Comparison of ENCODE assay signal across 9 cellular contexts in genomic region chr20:20568604-20569205, GRCh38.
DNase-seq lines count a peak whose midpoint lies in the region; ATAC-seq and TF ChIP-seq lines count a peak whose summit lies in the region.
"Had no signal": no experiment of that assay in that cellular context is flagged by ENCODE, and none has a peak within 500 bp of the region (broad histone marks: within the 10 kb centered on the region; RNA-seq: fewer than 3 reads in every experiment).

No MANE protein-coding gene starts in this region.

- CTCF ChIA-PET in activated naive CD4-positive, alpha-beta T cell treated with anti-CD3 and anti-CD28 coated beads, Interleukin-2, amount 10 ng/mL, durations not matched to agents 7 days and 5 days (lab: Charles Lee) = no interaction called here

- no peaks in the 10 kb centered on the region; the same call in 1 of the 3 replicates for H3K36me3 Mint-ChIP-seq in GM23338 (ENCODE audit: low read depth)
- H3K36me3 Mint-ChIP-seq in activated naive CD4-positive, alpha-beta T cell treated with anti-CD3 and anti-CD28 coated beads, Interleukin-2, amount 10 ng/mL, durations not matched to agents 7 days and 5 days = peaks cover 18% of the 10 kb centered on the region

- H3K4me3 ChIP-seq in GM23338 = no peak overlapping the region

- H3K27me3 ChIP-seq in GM23338 (ENCODE audit: insufficient read depth) = no peaks in the 10 kb centered on the region
- H3K27me3 ChIP-seq: neutrophil had no signal

- H2AFZ ChIP-seq in GM23338 = no peak overlapping the region

- no peaks in the 10 kb centered on the region for H3F3A ChIP-seq in GM23338 (replicated peaks; ENCODE audit: low read depth)

- peaks cover 9% of the 10 kb centered on the region for H3K4me1 Mint-ChIP-seq in GM23338
- peaks cover 2% of the 10 kb centered on the region for H3K4me1 Mint-ChIP-seq in activated naive CD4-positive, alpha-beta T cell treated with anti-CD3 and anti-CD28 coated beads, Interleukin-2, amount 10 ng/mL, durations not matched to agents 7 days and 5 days

- peak; percentile 81 to 84 for TF ChIP-seq CTCF in GM23338 (conservative IDR thresholded peaks at IDR 0.05; ENCODE audit: low read depth in 2 of 2)

- H3K27ac Mint-ChIP-seq in GM23338 = no peak overlapping the region
- H3K27ac Mint-ChIP-seq in activated naive CD4-positive, alpha-beta T cell treated with anti-CD3 and anti-CD28 coated beads, Interleukin-2, amount 10 ng/mL, durations not matched to agents 7 days and 5 days = no peak overlapping the region

- peaks cover 2% of the 10 kb centered on the region for H3K27me3 Mint-ChIP-seq in GM23338 (ENCODE audit: insufficient read depth, low read depth, poor library complexity)
- H3K27me3 Mint-ChIP-seq in activated naive CD4-positive, alpha-beta T cell treated with anti-CD3 and anti-CD28 coated beads, Interleukin-2, amount 10 ng/mL, durations not matched to agents 7 days and 5 days = no peaks in the 10 kb centered on the region

- peaks cover 4% of the 10 kb centered on the region; the same call in 1 of the 2 replicates for H3K4me1 ChIP-seq in GM23338 (ENCODE audit: insufficient read depth)

- no peaks in the 10 kb centered on the region for H3K9me2 ChIP-seq in GM23338 (ENCODE audit: insufficient read depth)

- no peak overlapping the region for H3K27ac ChIP-seq in GM23338 (ENCODE audit: low read depth)
- H3K27ac ChIP-seq: neutrophil had no signal

- no peak overlapping the region for H3K4me3 Mint-ChIP-seq in GM23338
- no peak overlapping the region for H3K4me3 Mint-ChIP-seq in activated naive CD4-positive, alpha-beta T cell treated with anti-CD3 and anti-CD28 coated beads, Interleukin-2, amount 10 ng/mL, durations not matched to agents 7 days and 5 days

- H4K20me1 ChIP-seq in GM23338 (replicated peaks; ENCODE audit: insufficient read depth) = no peaks in the 10 kb centered on the region

- no peak overlapping the region for H3K4me2 ChIP-seq in GM23338

- DNase-seq in COLO829 (ENCODE audit: low spot score) (peak; percentile 45), GM23338 (ENCODE audit: low spot score) (peak; percentile 70), NCI-H460 (ENCODE audit: extremely low read depth, low read depth) (peak; percentile 37), iPS-NIHi7 (ENCODE audit: extremely low spot score) (peak; percentile 47), GDM1 (lab: John Stamatoyannopoulos, UW) (no peak)
- peak; percentile 43 for DNase-seq in activated naive CD4-positive, alpha-beta T cell treated with anti-CD3 and anti-CD28 coated beads, Interleukin-2, amount 10 ng/mL, durations not matched to agents 7 days and 5 days
- peak; percentile 9 to 24 (median 14) for DNase-seq in stimulated activated CD4-positive, alpha-beta T cell treated with anti-CD3 and anti-CD28 coated beads, TNF-alpha, amount 100 ng/mL, for 48 hours (ENCODE audit: low read depth in 3 of 3)

- no peaks in the 10 kb centered on the region for H3K79me2 ChIP-seq in GM23338 (replicated peaks; ENCODE audit: insufficient read depth)

- no peak; the same call in 2 of the 3 replicates for ATAC-seq in GM23338
- ATAC-seq in GM18519 (IDR thresholded peaks at IDR 0.05; ENCODE audit: low FRiP score, unreplicated experiment) = no peak

- H3K36me3 ChIP-seq in GM23338 (ENCODE audit: insufficient read depth) = no peaks in the 10 kb centered on the region

- H3K9me3 Mint-ChIP-seq in GM23338 = no peaks in the 10 kb centered on the region
- H3K9me3 Mint-ChIP-seq in activated naive CD4-positive, alpha-beta T cell treated with anti-CD3 and anti-CD28 coated beads, Interleukin-2, amount 10 ng/mL, durations not matched to agents 7 days and 5 days = no peaks in the 10 kb centered on the region

TF ChIP-seq in GM23338, 12 proteins besides CTCF, POLR2A, EP300 and RAD21:
- no peak for TF ChIP-seq POLR2AphosphoS5 (IDR thresholded peaks at IDR 0.05; ENCODE audit: low read depth)
- TF ChIP-seq ZNF462 (CRISPR knock-in tag; IDR thresholded peaks at IDR 0.05) = no peak
- TF ChIP-seq NANOG (IDR thresholded peaks at IDR 0.05; ENCODE audit: borderline replicate concordance) = no peak
- TF ChIP-seq STAT1 (IDR thresholded peaks at IDR 0.05; ENCODE audit: unreplicated experiment) = no peak
- no peak for TF ChIP-seq CREB1 (CRISPR knock-in tag; IDR thresholded peaks at IDR 0.05; ENCODE audit: low read depth)
- no peak for TF ChIP-seq EZH2 (IDR thresholded peaks at IDR 0.05; ENCODE audit: low read depth, unreplicated experiment)
